Comparison of ENCODE assay signal across 11 cellular contexts in genomic region chr7:134782121-134782623, GRCh38. TPM values are rescaled to one million over a fixed set of nuclear protein-coding genes. Genes with fewer than 3 reads are reported as not detected.
A peak's percentile ranks its signal among the peaks of the same experiment; 100 is the strongest.
DNase-seq lines count a peak whose midpoint lies in the region; ATAC-seq and TF ChIP-seq lines count a peak whose summit lies in the region.
"Had no signal": no experiment of that assay in that cellular context is flagged by ENCODE, and none has a peak within 500 bp of the region (broad histone marks: within the 10 kb centered on the region; RNA-seq: fewer than 3 reads in every experiment).

No MANE protein-coding gene starts in this region.

- H3K36me3 ChIP-seq in HUES6 (ENCODE audit: control insufficient read depth, insufficient read depth, low read length) (peaks cover 38% of the 10 kb centered on the region), iPS-20b (ENCODE audit: insufficient read depth, low read depth, low read length) (peaks cover 14% of the 10 kb centered on the region)
- H3K36me3 ChIP-seq in CD4-positive, alpha-beta memory T cell (ENCODE audit: insufficient read depth, low read length), result no peaks in the 10 kb centered on the region

- intact Hi-C loops in CD4-positive, alpha-beta memory T cell (cut with micrococcal nuclease), result no loop called here

- peaks cover 47% of the 10 kb centered on the region for H3K4me1 ChIP-seq in HUES6 (ENCODE audit: control insufficient read depth, insufficient read depth, low read length)
- H3K4me1 ChIP-seq in iPS-20b (ENCODE audit: insufficient read depth, low read length), result peaks cover 47% of the 10 kb centered on the region
- no peaks in the 10 kb centered on the region for H3K4me1 ChIP-seq in CD4-positive, alpha-beta memory T cell (ENCODE audit: insufficient read depth, low read length)

- H3K4me3 Mint-ChIP-seq in CD4-positive, alpha-beta memory T cell, result no peak overlapping the region
- H3K4me3 Mint-ChIP-seq: neural crest cell had no signal

- H3K27me3 Mint-ChIP-seq in CD4-positive, alpha-beta memory T cell, result no peaks in the 10 kb centered on the region

- DNase-seq in AG09309 (ENCODE audit: low read depth) (no peak), nucleus accumbens (lab: John Stamatoyannopoulos, UW) (no peak), NCI-H1436 (lab: John Stamatoyannopoulos, UW) (no peak), NCI-H1105 treated with DMSO at 0.1 percent for 48 hours (lab: John Stamatoyannopoulos, UW) (no peak)
- no peak for DNase-seq in CD4-positive, alpha-beta memory T cell
- DNase-seq: activated naive CD4-positive, alpha-beta T cell treated with Interleukin-2 at 50 U/mL for 16 hours; DMS79 treated with DMSO at 0.1 percent for 48 hours had no signal

- no peaks in the 10 kb centered on the region for H3K4me1 Mint-ChIP-seq in CD4-positive, alpha-beta memory T cell

- H3K9ac ChIP-seq in HUES6 (ENCODE audit: low read length) (peak overlapping the region; percentile 96), iPS-20b (ENCODE audit: low read depth, low read length) (peak overlapping the region; percentile 91; the same call in 1 of the 2 replicates)

- H3K27ac ChIP-seq in HUES6 (ENCODE audit: low read depth, low read length) (peak overlapping the region; percentile 96; the same call in 1 of the 2 replicates), iPS-20b (ENCODE audit: low read length) (peak overlapping the region; percentile 58)
- no peak overlapping the region for H3K27ac ChIP-seq in CD4-positive, alpha-beta memory T cell (ENCODE audit: low read depth, low read length)

- peak; percentile 77 for ATAC-seq in GM21367 (IDR thresholded peaks at IDR 0.05; ENCODE audit: unreplicated experiment)

- no peak overlapping the region for H3K27ac Mint-ChIP-seq in CD4-positive, alpha-beta memory T cell

- H3K4me3 ChIP-seq in AG09309 (ENCODE audit: control insufficient read depth, low read depth, low read length) (peak overlapping the region; percentile 70), HUES6 (ENCODE audit: low read depth, low read length) (peak overlapping the region; percentile 84), iPS-20b (ENCODE audit: low read length) (peak overlapping the region; percentile 83)
- H3K4me3 ChIP-seq in CD4-positive, alpha-beta memory T cell (ENCODE audit: low read length in 2 of 2), result no peak overlapping the region

- POLR2A ChIA-PET in CD4-positive, alpha-beta memory T cell (lab: Charles Lee; ENCODE audit: partially characterized antibody), result no interaction called here

- no peaks in the 10 kb centered on the region for H3K27me3 ChIP-seq in HUES6 (ENCODE audit: control insufficient read depth, insufficient read depth, low read length)
- H3K27me3 ChIP-seq in iPS-20b (ENCODE audit: insufficient read depth, low read length), result no peaks in the 10 kb centered on the region
- no peaks in the 10 kb centered on the region for H3K27me3 ChIP-seq in CD4-positive, alpha-beta memory T cell (ENCODE audit: insufficient read depth, low read length)

- H3K9me3 Mint-ChIP-seq in CD4-positive, alpha-beta memory T cell, result peaks cover 0 to 3% (median 0%) of the 10 kb centered on the region in 8 donors
- H3K9me3 Mint-ChIP-seq: neural crest cell had no signal

- CTCF ChIA-PET in CD4-positive, alpha-beta memory T cell (lab: Charles Lee; ENCODE audit: partially characterized antibody), result no interaction called here

- H3K9me3 ChIP-seq in HUES6 (ENCODE audit: control insufficient read depth, insufficient read depth, low read depth, low read length), result no peaks in the 10 kb centered on the region
- H3K9me3 ChIP-seq in iPS-20b (ENCODE audit: insufficient read depth, low read depth, low read length), result no peaks in the 10 kb centered on the region
- no peaks in the 10 kb centered on the region for H3K9me3 ChIP-seq in CD4-positive, alpha-beta memory T cell (ENCODE audit: control insufficient read depth in 1 of 2, low read length in 2 of 2)

- no peak for TF ChIP-seq CTCF in AG09309 (IDR thresholded peaks at IDR 0.05; ENCODE audit: control insufficient read depth, insufficient read depth, low read depth, low read length, missing control alignments)

- H3K36me3 Mint-ChIP-seq in CD4-positive, alpha-beta memory T cell, result no peaks in the 10 kb centered on the region

RNA-seq across cellular contexts. Expression of gene CALD1, which starts 2.7 kb away (rescaled TPM):
- not detected for total RNA-seq in CD4-positive, alpha-beta memory T cell
- under 1 TPM in 1 of 2 donors, not detected in 1; 0.13 TPM for polyA plus RNA-seq in CD4-positive, alpha-beta memory T cell

Comparison
In these comparisons a context has a peak if more than half of its experiments do, and no peak if none do; other contexts are left out.
1. H3K4me3 ChIP-seq: peak in AG09309 (single experiment), HUES6 (single experiment) and iPS-20b (single experiment); none in CD4-positive, alpha-beta memory T cell (0 of 2).